ENCODE assay signal across 15 cellular contexts in the genomic region with DNA sequence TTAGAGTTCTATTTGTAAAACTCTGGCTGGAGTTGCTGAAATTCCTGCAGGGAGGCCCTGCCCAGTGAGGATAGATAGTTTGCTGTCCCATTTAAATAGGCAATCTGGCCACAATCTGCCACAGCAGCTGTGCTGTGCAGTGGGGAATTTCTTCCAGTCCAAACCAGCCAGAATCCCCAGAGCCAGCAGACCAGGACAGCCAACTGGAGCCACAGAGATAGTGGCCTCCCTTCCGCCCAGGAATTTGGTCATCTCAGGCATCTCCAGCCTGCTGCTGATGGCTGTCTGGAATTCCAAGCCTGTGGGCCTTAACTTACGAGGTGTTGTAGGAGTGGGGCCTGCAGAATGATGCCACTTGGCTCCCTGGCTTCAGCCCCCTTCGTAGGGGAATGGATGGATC.
DNase-seq lines count a peak whose midpoint lies in the region; ATAC-seq lines count a peak whose summit lies in the region.
"Had no signal": no experiment of that assay in that cellular context is flagged by ENCODE, and none has a peak within 500 bp of the region (broad histone marks: within the 10 kb centered on the region; RNA-seq: fewer than 3 reads in every experiment).

No MANE protein-coding gene starts in this region.

- no peak overlapping the region for H4K5ac ChIP-seq in mesendoderm (ENCODE audit: low read length)

- no peak overlapping the region for H2AFZ ChIP-seq in trophoblast cell (ENCODE audit: insufficient read depth, low read length, poor library complexity)

- no peak overlapping the region for H3K23ac ChIP-seq in mesendoderm (ENCODE audit: low read length)
- H3K23ac ChIP-seq in trophoblast cell (ENCODE audit: low read length) = no peak overlapping the region

- no peak overlapping the region for H3K18ac ChIP-seq in mesendoderm (ENCODE audit: low read length)
- no peak overlapping the region for H3K18ac ChIP-seq in trophoblast cell (ENCODE audit: low read length)

- H3K79me2 ChIP-seq in mesendoderm (ENCODE audit: control insufficient read depth, insufficient read depth, low read length) (no peaks in the 10 kb centered on the region), trophoblast cell (ENCODE audit: control insufficient read depth, insufficient read depth, low read length, poor library complexity) (no peaks in the 10 kb centered on the region)

- H4K12ac ChIP-seq in trophoblast cell (ENCODE audit: low read depth, low read length) = no peak overlapping the region

- H3K9me3 ChIP-seq in SJCRH30 (replicated peaks) (no peaks in the 10 kb centered on the region), trophoblast cell (ENCODE audit: insufficient read depth, low read depth, low read length) (peaks cover 5% of the 10 kb centered on the region)
- H3K9me3 ChIP-seq: A549, BE2C, HAP-1 had no signal

- 0 out of 2 replicates have a peak, but pooled peaks cover 3% of the 10 kb centered on the region for H3K27me3 ChIP-seq in SJCRH30
- no peaks in the 10 kb centered on the region for H3K27me3 ChIP-seq in mesendoderm (ENCODE audit: insufficient read depth, low read length, poor library complexity)
- H3K27me3 ChIP-seq in trophoblast cell (ENCODE audit: insufficient read depth, low read length) = no peaks in the 10 kb centered on the region
- H3K27me3 ChIP-seq: BE2C had no signal

- H4K8ac ChIP-seq in mesendoderm (ENCODE audit: low read depth, low read length) = no peak overlapping the region
- no peak overlapping the region for H4K8ac ChIP-seq in trophoblast cell (ENCODE audit: low read depth, low read length)

- H2BK15ac ChIP-seq in mesendoderm (replicated peaks; ENCODE audit: low read depth) = no peak overlapping the region

- H4K91ac ChIP-seq in trophoblast cell (ENCODE audit: low read depth, low read length) = no peak overlapping the region

- no peaks in the 10 kb centered on the region for H3K36me3 ChIP-seq in SJCRH30
- H3K36me3 ChIP-seq in mesendoderm (ENCODE audit: control insufficient read depth, insufficient read depth, low read length) = no peaks in the 10 kb centered on the region
- H3K36me3 ChIP-seq in trophoblast cell (ENCODE audit: control insufficient read depth in 1 of 2, insufficient read depth in 2 of 2, low read length in 2 of 2) = no peaks in the 10 kb centered on the region
- H3K36me3 ChIP-seq: BE2C, HAP-1 had no signal

- no peak overlapping the region for H3K4ac ChIP-seq in mesendoderm (ENCODE audit: low read depth, low read length)
- no peak overlapping the region for H3K4ac ChIP-seq in trophoblast cell (ENCODE audit: low read depth, low read length)

- no peak overlapping the region for H3K4me3 ChIP-seq in SJCRH30
- H3K4me3 ChIP-seq in mesendoderm (ENCODE audit: low read length) = no peak overlapping the region
- H3K4me3 ChIP-seq in trophoblast cell (ENCODE audit: low read depth, low read length) = no peak overlapping the region
- H3K4me3 ChIP-seq: A549, HAP-1 had no signal

- H3K79me1 ChIP-seq in mesendoderm (ENCODE audit: low read length) (no peaks in the 10 kb centered on the region), trophoblast cell (ENCODE audit: low read length) (no peaks in the 10 kb centered on the region)

- DNase-seq in NCI-H446 (lab: John Stamatoyannopoulos, UW) = peak; percentile 45 to 82
- peak; percentile 5 to 16 for DNase-seq in SJCRH30
- DNase-seq in mesendoderm = peak; percentile 66
- peak; percentile 74 to 80 for DNase-seq in trophoblast cell
- DNase-seq in NCI-H128 (lab: John Stamatoyannopoulos, UW; ENCODE audit: unreplicated experiment) = no peak
- DNase-seq in GF-D8 (lab: John Stamatoyannopoulos, UW) = no peak
- no peak for DNase-seq in head of caudate nucleus
- DNase-seq: BE2C, DND-41, GOT3 had no signal

- H3K4me2 ChIP-seq in mesendoderm (ENCODE audit: low read length) (no peak overlapping the region), trophoblast cell (ENCODE audit: low read length) (no peak overlapping the region)
- H3K4me2 ChIP-seq: A549 had no signal

- H2AK5ac ChIP-seq in mesendoderm (ENCODE audit: low read length) (no peak overlapping the region), trophoblast cell (ENCODE audit: low read length) (no peak overlapping the region)

- H3K4me1 ChIP-seq in SJCRH30 (no peaks in the 10 kb centered on the region), mesendoderm (ENCODE audit: control insufficient read depth, low read depth, low read length) (no peaks in the 10 kb centered on the region), trophoblast cell (ENCODE audit: control insufficient read depth in 1 of 2, insufficient read depth in 2 of 2, low read length in 2 of 2) (peaks cover 0 to 8% of the 10 kb centered on the region in 2 experiments)
- H3K4me1 ChIP-seq: A549, BE2C, HAP-1 had no signal

- H3K9ac ChIP-seq in mesendoderm (ENCODE audit: low read length) = no peak overlapping the region
- no peak overlapping the region for H3K9ac ChIP-seq in trophoblast cell (ENCODE audit: low read length)

- H3K27ac ChIP-seq in SJCRH30 = no peak overlapping the region
- H3K27ac ChIP-seq in mesendoderm (ENCODE audit: low read depth, low read length) = no peak overlapping the region
- no peak overlapping the region for H3K27ac ChIP-seq in trophoblast cell (ENCODE audit: low read depth, low read length)
- H3K27ac ChIP-seq: A549, C4-2B had no signal

- no peak overlapping the region for H3K14ac ChIP-seq in trophoblast cell (ENCODE audit: low read length)

- WGBS in mesendoderm (ENCODE audit: extremely low coverage, insufficient coverage, low lambda C conversion rate) = no CpG with 5 or more reads among the region's 3 CpGs
- WGBS in trophoblast cell (ENCODE audit: extremely low coverage, insufficient coverage, insufficient read length) = no CpG with 5 or more reads among the region's 3 CpGs

- no peak overlapping the region for H2BK5ac ChIP-seq in mesendoderm (ENCODE audit: low read length)
- H2BK5ac ChIP-seq in trophoblast cell (ENCODE audit: low read depth, low read length, poor library complexity) = no peak overlapping the region

- H2BK12ac ChIP-seq in trophoblast cell (ENCODE audit: low read length) = no peak overlapping the region

- H2BK120ac ChIP-seq in mesendoderm (ENCODE audit: low read depth, low read length) (no peak overlapping the region), trophoblast cell (ENCODE audit: insufficient read depth, low read length, poor library complexity) (no peak overlapping the region)

- intact Hi-C loops in head of caudate nucleus (cut with DNase I) = no loop called here

- ATAC-seq in GM21825 (IDR thresholded peaks at IDR 0.05; ENCODE audit: unreplicated experiment) = no peak
- ATAC-seq: A549, HepG2 had no signal

- no peak overlapping the region for H3K56ac ChIP-seq in mesendoderm (ENCODE audit: low read length)

Comparison
In these comparisons a context has a peak if more than half of its experiments do, and no peak if none do; other contexts are left out.
1. DNase-seq: peak in NCI-H446 (2 of 2), SJCRH30 (2 of 2), mesendoderm (single experiment) and trophoblast cell (2 of 2); none in NCI-H128 (single experiment), GF-D8 (single experiment) and head of caudate nucleus (0 of 42).